ENCODE assay signal across 1 cellular context in genomic region chr18:12310762-12311161, GRCh38.
TF ChIP-seq lines count a peak whose summit lies in the region.

No MANE protein-coding gene starts in this region.

TF ChIP-seq in HepG2, 621 proteins besides CTCF, POLR2A, EP300 and RAD21:
- TF ChIP-seq ZNF207 (IDR thresholded peaks at IDR 0.05; ENCODE audit: borderline replicate concordance) (no peak), MIER2 (CRISPR knock-in tag; IDR thresholded peaks at IDR 0.05) (peak; percentile 47; the same call in 1 of the 2 replicates), MXD4 (CRISPR knock-in tag; IDR thresholded peaks at IDR 0.05) (no peak), MTF1 (CRISPR knock-in tag; IDR thresholded peaks at IDR 0.05) (no peak), ZNF354B (CRISPR knock-in tag; IDR thresholded peaks at IDR 0.05) (no peak), ZNF12 (CRISPR knock-in tag; IDR thresholded peaks at IDR 0.05) (no peak), ZXDC (CRISPR knock-in tag; IDR thresholded peaks at IDR 0.05) (no peak), REST (IDR thresholded peaks at IDR 0.05; ENCODE audit: borderline replicate concordance in 1 of 2, low read depth in 1 of 2, low read length in 2 of 2) (peak; percentile 50 to 90), ZNF670 (CRISPR knock-in tag; IDR thresholded peaks at IDR 0.05; ENCODE audit: borderline replicate concordance) (no peak), ZNF34 (CRISPR knock-in tag; IDR thresholded peaks at IDR 0.05; ENCODE audit: borderline replicate concordance) (no peak)
